In the genomic region with DNA sequence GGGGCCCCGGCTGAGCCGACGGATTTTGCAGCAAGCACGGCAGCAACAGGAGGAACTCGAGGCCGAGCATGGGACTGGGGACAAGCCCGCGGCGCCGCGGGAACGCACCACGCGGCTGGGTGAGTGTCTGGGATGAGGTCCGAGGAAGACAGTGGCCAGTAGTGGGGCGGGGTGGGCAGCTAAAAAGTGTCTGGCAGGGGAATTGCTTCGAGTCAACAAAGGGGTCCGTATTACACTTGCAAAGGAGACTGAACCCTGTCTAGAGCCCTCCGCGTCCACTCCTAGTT, we compare ENCODE assay signal across 8 cellular contexts. TPM values are rescaled to one million over a fixed set of nuclear protein-coding genes. Genes with fewer than 3 reads are reported as not detected.
A peak's percentile ranks its signal among the peaks of the same experiment; 100 is the strongest.
DNase-seq lines count a peak whose midpoint lies in the region; ATAC-seq and TF ChIP-seq lines count a peak whose summit lies in the region.

No MANE protein-coding gene starts in this region.

- H3K27me3 Mint-ChIP-seq in activated T-cell treated with anti-CD3 and anti-CD28 coated beads, Interleukin-2, amount 50 U/mL, for 24 hours, result no peaks in the 10 kb centered on the region
- no peaks in the 10 kb centered on the region for H3K27me3 Mint-ChIP-seq in natural killer cell (ENCODE audit: low read depth in 2 of 2)

- H3K4me1 ChIP-seq in effector memory CD4-positive, alpha-beta T cell (ENCODE audit: control insufficient read depth, insufficient read depth, low read length, poor library complexity, severe bottlenecking), result peaks cover 20% of the 10 kb centered on the region

- peaks cover 69% of the 10 kb centered on the region for H3K36me3 Mint-ChIP-seq in activated T-cell treated with anti-CD3 and anti-CD28 coated beads, Interleukin-2, amount 50 U/mL, for 24 hours (ENCODE audit: low read depth)
- no peaks in the 10 kb centered on the region for H3K36me3 Mint-ChIP-seq in natural killer cell

- ATAC-seq in natural killer cell, result no peak
- ATAC-seq in GM19397 (IDR thresholded peaks at IDR 0.05; ENCODE audit: unreplicated experiment), result no peak
- ATAC-seq in GM21737 (IDR thresholded peaks at IDR 0.05; ENCODE audit: unreplicated experiment), result no peak

- intact Hi-C loops in natural killer cell (cut with micrococcal nuclease), result loop anchor here (1.0 kb wide), 3 partner anchors 15 to 134 kb away; partner anchors contain the start of genes TOMM6 and USP49

- H3K27ac Mint-ChIP-seq in activated T-cell treated with anti-CD3 and anti-CD28 coated beads, Interleukin-2, amount 50 U/mL, for 24 hours, result peak overlapping the region; percentile 100
- peak overlapping the region; percentile 98 for H3K27ac Mint-ChIP-seq in natural killer cell

- peak overlapping the region; percentile 94 for H3K4me3 Mint-ChIP-seq in activated T-cell treated with anti-CD3 and anti-CD28 coated beads, Interleukin-2, amount 50 U/mL, for 24 hours
- peak overlapping the region; percentile 96 for H3K4me3 Mint-ChIP-seq in natural killer cell

- no peaks in the 10 kb centered on the region for H3K27me3 ChIP-seq in effector memory CD4-positive, alpha-beta T cell (replicated peaks; ENCODE audit: control insufficient read depth, insufficient read depth, low read length, poor library complexity, severe bottlenecking)

- H3K9me3 Mint-ChIP-seq in activated T-cell treated with anti-CD3 and anti-CD28 coated beads, Interleukin-2, amount 50 U/mL, for 24 hours, result no peaks in the 10 kb centered on the region
- H3K9me3 Mint-ChIP-seq in natural killer cell, result no peaks in the 10 kb centered on the region

- peaks cover 55% of the 10 kb centered on the region for H3K4me1 Mint-ChIP-seq in activated T-cell treated with anti-CD3 and anti-CD28 coated beads, Interleukin-2, amount 50 U/mL, for 24 hours (ENCODE audit: low read depth)
- H3K4me1 Mint-ChIP-seq in natural killer cell, result peaks cover 58 to 61% of the 10 kb centered on the region in 2 donors

- no peak for TF ChIP-seq CTCF in natural killer cell (IDR thresholded peaks at IDR 0.05)

- H3K27ac ChIP-seq in effector memory CD4-positive, alpha-beta T cell (ENCODE audit: insufficient read depth, low read length, poor library complexity, severe bottlenecking), result peak overlapping the region; percentile 97

- peaks cover under 1% of the 10 kb centered on the region for H3K36me3 ChIP-seq in effector memory CD4-positive, alpha-beta T cell (ENCODE audit: control insufficient read depth, insufficient read depth, low read length)

- H3K9me3 ChIP-seq in effector memory CD4-positive, alpha-beta T cell (ENCODE audit: control insufficient read depth, low read length), result no peaks in the 10 kb centered on the region

- no peak for DNase-seq in activated T-cell treated with anti-CD3 and anti-CD28 coated beads, Interleukin-2, amount 50 U/mL, for 24 hours
- DNase-seq in activated T-cell treated with anti-CD3 and anti-CD28 coated beads, Interleukin-2, amount 50 U/mL, for 48 hours, result no peak
- DNase-seq in NOMO-1 treated with dmso at 0.1 percent for 144 hours (lab: John Stamatoyannopoulos, UW; ENCODE audit: unreplicated experiment) (peak; percentile 48), natural killer cell (peak; percentile 25)
- DNase-seq in effector memory CD4-positive, alpha-beta T cell, result no peak
- DNase-seq in stimulated activated CD4-positive, alpha-beta T cell treated with anti-CD3 and anti-CD28 coated beads, Interleukin-4, amount 100 ng/mL, for 1 hour, result no peak

- H3K4me3 ChIP-seq in effector memory CD4-positive, alpha-beta T cell (ENCODE audit: insufficient read depth, low read depth, low read length, poor library complexity, severe bottlenecking), result peak overlapping the region; percentile 97

RNA-seq across cellular contexts. Expression of gene BYSL, which starts 0.4 kb away (rescaled TPM):
- 10 to 100 TPM in 1 of 3 donors, 1 to 10 TPM in 2; 5.4 to 11.6 (median 5.7) TPM for total RNA-seq in natural killer cell

RNA-seq across cellular contexts. Expression of gene MED20, which starts 0.7 kb away (rescaled TPM):
- total RNA-seq in natural killer cell, result 10 to 100 TPM in 2 of 3 donors, 1 to 10 TPM in 1; 6.4 to 15.2 (median 15.0) TPM

RNA-seq across cellular contexts. Expression of gene CCND3, which starts 20.0 kb away (rescaled TPM):
- 100 to 1,000 TPM; 409 to 438 (median 438) TPM for total RNA-seq in natural killer cell

RNA-seq across cellular contexts. Expression of gene USP49, which starts 26.5 kb away (rescaled TPM):
- 10 to 100 TPM in 2 of 3 donors, 1 to 10 TPM in 1; 6.4 to 15.1 (median 11.5) TPM for total RNA-seq in natural killer cell

Comparison
In these comparisons a context has a peak if more than half of its experiments do, and no peak if none do; other contexts are left out.
1. DNase-seq: peak in NOMO-1 treated with dmso at 0.1 percent for 144 hours (single experiment) and natural killer cell (single experiment); none in activated T-cell treated with anti-CD3 and anti-CD28 coated beads, Interleukin-2, amount 50 U/mL, for 24 hours (single experiment), activated T-cell treated with anti-CD3 and anti-CD28 coated beads, Interleukin-2, amount 50 U/mL, for 48 hours (0 of 2), effector memory CD4-positive, alpha-beta T cell (0 of 3) and stimulated activated CD4-positive, alpha-beta T cell treated with anti-CD3 and anti-CD28 coated beads, Interleukin-4, amount 100 ng/mL, for 1 hour (single experiment).